In the genomic region with DNA sequence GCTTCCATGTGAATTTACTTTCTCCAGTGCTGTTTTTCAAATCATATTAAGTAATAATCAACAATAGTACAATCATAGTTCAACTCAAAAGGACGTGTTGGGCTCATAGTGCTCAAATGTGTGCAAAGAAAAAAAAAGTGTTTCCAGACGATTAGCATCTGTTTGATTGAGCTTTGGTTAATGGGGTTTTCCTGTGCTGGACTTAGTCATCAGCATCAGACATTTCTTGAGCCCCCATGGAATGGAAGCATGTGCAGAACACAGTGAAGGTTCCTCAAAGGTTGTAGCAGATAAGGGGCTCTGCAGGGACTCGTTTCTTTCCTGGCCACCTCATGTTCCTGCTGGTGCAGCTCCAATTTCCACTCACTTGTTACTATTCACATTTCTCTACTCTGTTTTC, we compare ENCODE assay signal across 37 cellular contexts.
"Had no signal": no experiment of that assay in that cellular context is flagged by ENCODE, and none has a peak within 500 bp of the region (broad histone marks: within the 10 kb centered on the region; RNA-seq: fewer than 3 reads in every experiment).

No MANE protein-coding gene starts in this region.

- ATAC-seq: activated naive CD4-positive, alpha-beta T cell treated with anti-CD3 and anti-CD28 coated beads, Interleukin-2, amount 50 U/mL, for 72 hours; activated naive CD8-positive, alpha-beta T cell treated with anti-CD3 and anti-CD28 coated beads, Interleukin-2, amount 50 U/mL, for 24 hours; activated T-cell treated with anti-CD3 and anti-CD28 coated beads, Interleukin-2, amount 50 U/mL, for 4 hours; activated T-cell treated with anti-CD3 and anti-CD28 coated beads, Interleukin-2, amount 50 U/mL, for 72 hours; activated T-helper 17 cell treated with anti-CD3 and anti-CD28 coated beads, Interleukin-2, amount 50 U/mL, for 72 hours; body of pancreas had no signal

- H3K4me1 Mint-ChIP-seq: activated naive CD4-positive, alpha-beta T cell treated with anti-CD3 and anti-CD28 coated beads, Interleukin-2, amount 10 ng/mL, durations not matched to agents 7 days and 5 days; activated naive CD4-positive, alpha-beta T cell treated with anti-CD3 and anti-CD28 coated beads, Interleukin-2, amount 50 U/mL, for 24 hours; activated naive CD8-positive, alpha-beta T cell treated with anti-CD3 and anti-CD28 coated beads for 36 hours; activated naive CD8-positive, alpha-beta T cell treated with anti-CD3 and anti-CD28 coated beads, Interleukin-2, amount 10 ng/mL, durations not matched to agents 7 days and 5 days; activated naive CD8-positive, alpha-beta T cell treated with anti-CD3 and anti-CD28 coated beads, Interleukin-2, amount 50 U/mL, for 24 hours; activated T-helper 17 cell treated with anti-CD3 and anti-CD28 coated beads, Interleukin-2, amount 50 U/mL, for 72 hours; central memory CD8-positive, alpha-beta T cell had no signal

- H3K4me1 ChIP-seq: adrenal gland, ascending aorta, body of pancreas, breast epithelium had no signal

- H3K4me3 ChIP-seq: adrenal gland, ascending aorta, body of pancreas, breast epithelium, cardiac muscle cell had no signal

- H3K4me3 Mint-ChIP-seq: activated naive CD4-positive, alpha-beta T cell treated with anti-CD3 and anti-CD28 coated beads for 36 hours; activated naive CD4-positive, alpha-beta T cell treated with anti-CD3 and anti-CD28 coated beads, Interleukin-2, amount 10 ng/mL, durations not matched to agents 7 days and 5 days; activated naive CD4-positive, alpha-beta T cell treated with anti-CD3 and anti-CD28 coated beads, Interleukin-2, amount 50 U/mL, for 24 hours; activated naive CD8-positive, alpha-beta T cell; activated naive CD8-positive, alpha-beta T cell treated with anti-CD3 and anti-CD28 coated beads for 36 hours; activated naive CD8-positive, alpha-beta T cell treated with anti-CD3 and anti-CD28 coated beads, Interleukin-2, amount 10 ng/mL, durations not matched to agents 7 days and 5 days; activated naive CD8-positive, alpha-beta T cell treated with anti-CD3 and anti-CD28 coated beads, Interleukin-2, amount 50 U/mL, for 24 hours; activated T-cell treated with anti-CD3 and anti-CD28 coated beads, Interleukin-2, amount 50 U/mL, for 24 hours; activated T-cell treated with anti-CD3 and anti-CD28 coated beads, Interleukin-2, amount 50 U/mL, for 4 hours; activated T-cell treated with anti-CD3 and anti-CD28 coated beads, Interleukin-2, amount 50 U/mL, for 72 hours; activated T-helper 1 cell treated with anti-CD3 and anti-CD28 coated beads, Interleukin-12 subunit alpha, Interleukin-12 subunit beta, Interleukin-2, Interleukin-4 antibody, amounts not matched to agents 30 ng/mL and 10 ng/mL and 1 ng/mL, durations not matched to agents 14 hours and 24 hours and 36 hours; activated T-helper 17 cell treated with anti-CD3 and anti-CD28 coated beads, Interleukin-2, amount 50 U/mL, for 72 hours; brain; central memory CD8-positive, alpha-beta T cell had no signal

- H3K27me3 ChIP-seq: adrenal gland, ascending aorta, body of pancreas, brain microvascular endothelial cell, breast epithelium, cardiac muscle cell had no signal

- DNase-seq: activated effector memory CD4-positive, alpha-beta T cell treated with anti-CD3 and anti-CD28 coated beads, Interleukin-2, amount 50 U/mL, for 16 hours; activated effector memory CD4-positive, alpha-beta T cell treated with Interleukin-2 at 50 U/mL for 16 hours; activated gamma-delta T cell; activated gamma-delta T cell treated with Interleukin-2 at 50 U/mL for 16 hours; activated naive CD4-positive, alpha-beta T cell; activated naive CD4-positive, alpha-beta T cell treated with anti-CD3 and anti-CD28 coated beads for 36 hours; activated naive CD4-positive, alpha-beta T cell treated with anti-CD3 and anti-CD28 coated beads, Interleukin-2, amount 10 ng/mL, durations not matched to agents 7 days and 5 days; activated naive CD4-positive, alpha-beta T cell treated with anti-CD3 and anti-CD28 coated beads, Interleukin-2, amount 50 U/mL, for 16 hours; activated naive CD4-positive, alpha-beta T cell treated with Interleukin-2 at 50 U/mL for 16 hours; activated naive CD8-positive, alpha-beta T cell treated with anti-CD3 and anti-CD28 coated beads for 36 hours; activated naive CD8-positive, alpha-beta T cell treated with anti-CD3 and anti-CD28 coated beads, Interleukin-2, amount 10 ng/mL, durations not matched to agents 7 days and 5 days; activated naive CD8-positive, alpha-beta T cell treated with anti-CD3 and anti-CD28 coated beads, Interleukin-2, amount 50 U/mL, for 24 hours; activated T-cell treated with anti-CD3 and anti-CD28 coated beads, Interleukin-2, amount 50 U/mL, for 1 hour; activated T-cell treated with anti-CD3 and anti-CD28 coated beads, Interleukin-2, amount 50 U/mL, for 24 hours; activated T-cell treated with anti-CD3 and anti-CD28 coated beads, Interleukin-2, amount 50 U/mL, for 4 hours; activated T-cell treated with anti-CD3 and anti-CD28 coated beads, Interleukin-2, amount 50 U/mL, for 48 hours; activated T-cell treated with anti-CD3 and anti-CD28 coated beads, Interleukin-2, amount 50 U/mL, for 72 hours; adrenal gland; amniotic stem cell; amygdala; anterior cingulate cortex; body of pancreas; brain microvascular endothelial cell; central memory CD4-positive, alpha-beta T cell; cerebellar nuclear complex had no signal

- H3K9me3 ChIP-seq: adrenal gland, ascending aorta, body of pancreas, breast epithelium had no signal

- H3K36me3 Mint-ChIP-seq: activated naive CD4-positive, alpha-beta T cell treated with anti-CD3 and anti-CD28 coated beads, Interleukin-2, amount 10 ng/mL, durations not matched to agents 7 days and 5 days; activated naive CD4-positive, alpha-beta T cell treated with anti-CD3 and anti-CD28 coated beads, Interleukin-2, amount 50 U/mL, for 24 hours; activated naive CD4-positive, alpha-beta T cell treated with anti-CD3 and anti-CD28 coated beads, Interleukin-2, amount 50 U/mL, for 72 hours; activated naive CD8-positive, alpha-beta T cell; activated naive CD8-positive, alpha-beta T cell treated with anti-CD3 and anti-CD28 coated beads for 36 hours; activated naive CD8-positive, alpha-beta T cell treated with anti-CD3 and anti-CD28 coated beads, Interleukin-2, amount 10 ng/mL, durations not matched to agents 7 days and 5 days had no signal

- FAIRE-seq: bronchial epithelial cell had no signal

- H3K27me3 Mint-ChIP-seq: activated naive CD4-positive, alpha-beta T cell treated with anti-CD3 and anti-CD28 coated beads, Interleukin-2, amount 10 ng/mL, durations not matched to agents 7 days and 5 days; activated naive CD4-positive, alpha-beta T cell treated with anti-CD3 and anti-CD28 coated beads, Interleukin-2, amount 50 U/mL, for 24 hours; activated naive CD8-positive, alpha-beta T cell treated with anti-CD3 and anti-CD28 coated beads for 36 hours; activated T-cell treated with anti-CD3 and anti-CD28 coated beads, Interleukin-2, amount 50 U/mL, for 24 hours had no signal

- H3K36me3 ChIP-seq: adrenal gland, ascending aorta, brain microvascular endothelial cell, breast epithelium, cardiac muscle cell had no signal

- H3K27ac ChIP-seq: adrenal gland, ascending aorta, body of pancreas, brain microvascular endothelial cell, breast epithelium, cardiac muscle cell had no signal

- H3K9me3 Mint-ChIP-seq: activated naive CD4-positive, alpha-beta T cell treated with anti-CD3 and anti-CD28 coated beads for 36 hours; activated naive CD4-positive, alpha-beta T cell treated with anti-CD3 and anti-CD28 coated beads, Interleukin-2, amount 10 ng/mL, durations not matched to agents 7 days and 5 days; activated naive CD4-positive, alpha-beta T cell treated with anti-CD3 and anti-CD28 coated beads, Interleukin-2, amount 50 U/mL, for 24 hours; activated naive CD4-positive, alpha-beta T cell treated with anti-CD3 and anti-CD28 coated beads, Interleukin-2, amount 50 U/mL, for 72 hours; activated naive CD8-positive, alpha-beta T cell treated with anti-CD3 and anti-CD28 coated beads for 36 hours; activated naive CD8-positive, alpha-beta T cell treated with anti-CD3 and anti-CD28 coated beads, Interleukin-2, amount 10 ng/mL, durations not matched to agents 7 days and 5 days; activated T-cell treated with anti-CD3 and anti-CD28 coated beads, Interleukin-2, amount 50 U/mL, for 24 hours; activated T-cell treated with anti-CD3 and anti-CD28 coated beads, Interleukin-2, amount 50 U/mL, for 4 hours; activated T-helper 1 cell treated with anti-CD3 and anti-CD28 coated beads, Interleukin-12 subunit alpha, Interleukin-12 subunit beta, Interleukin-2, Interleukin-4 antibody, amounts not matched to agents 30 ng/mL and 10 ng/mL and 1 ng/mL, durations not matched to agents 14 hours and 24 hours and 36 hours; central memory CD8-positive, alpha-beta T cell had no signal

- H3K27ac Mint-ChIP-seq: activated naive CD4-positive, alpha-beta T cell treated with anti-CD3 and anti-CD28 coated beads for 36 hours; activated naive CD4-positive, alpha-beta T cell treated with anti-CD3 and anti-CD28 coated beads, Interleukin-2, amount 10 ng/mL, durations not matched to agents 7 days and 5 days; activated naive CD4-positive, alpha-beta T cell treated with anti-CD3 and anti-CD28 coated beads, Interleukin-2, amount 50 U/mL, for 24 hours; activated naive CD4-positive, alpha-beta T cell treated with anti-CD3 and anti-CD28 coated beads, Interleukin-2, amount 50 U/mL, for 72 hours; activated naive CD8-positive, alpha-beta T cell; activated naive CD8-positive, alpha-beta T cell treated with anti-CD3 and anti-CD28 coated beads for 36 hours; activated naive CD8-positive, alpha-beta T cell treated with anti-CD3 and anti-CD28 coated beads, Interleukin-2, amount 10 ng/mL, durations not matched to agents 7 days and 5 days; activated naive CD8-positive, alpha-beta T cell treated with anti-CD3 and anti-CD28 coated beads, Interleukin-2, amount 50 U/mL, for 24 hours; activated T-cell treated with anti-CD3 and anti-CD28 coated beads, Interleukin-2, amount 50 U/mL, for 24 hours; activated T-cell treated with anti-CD3 and anti-CD28 coated beads, Interleukin-2, amount 50 U/mL, for 72 hours; activated T-helper 1 cell treated with anti-CD3 and anti-CD28 coated beads, Interleukin-12 subunit alpha, Interleukin-12 subunit beta, Interleukin-2, Interleukin-4 antibody, amounts not matched to agents 30 ng/mL and 10 ng/mL and 1 ng/mL, durations not matched to agents 14 hours and 24 hours and 36 hours; activated T-helper 17 cell treated with anti-CD3 and anti-CD28 coated beads, Interleukin-2, amount 50 U/mL, for 72 hours; activated T-helper 2 cell treated with anti-CD3 and anti-CD28 coated beads, Interferon-gamma antibody, Interleukin-2, Interleukin-4, amounts not matched to agents 10 μg/mL and 5 μg/mL and 100 μg/mL, durations not matched to agents 14 hours and 24 hours and 36 hours had no signal
